Comparison of ENCODE assay signal across 1 cellular context in genomic region chr1:42927274-42927841, GRCh38.
TF ChIP-seq lines count a peak whose summit lies in the region.

No MANE protein-coding gene starts in this region.

TF ChIP-seq in HepG2, 621 proteins besides CTCF, POLR2A, EP300 and RAD21:
- peak; percentile 76 for TF ChIP-seq RBM22 (optimal IDR thresholded peaks at IDR 0.05; ENCODE audit: low read length)
- TF ChIP-seq POLR2AphosphoS5 (IDR thresholded peaks at IDR 0.05; ENCODE audit: low read depth, low read length) = 0 out of 2 replicates have a peak, but pooled peaks have one; percentile 9
- no peak for TF ChIP-seq AKAP8 (CRISPR knock-in tag; IDR thresholded peaks at IDR 0.05)
- TF ChIP-seq AFF4 (CRISPR knock-in tag; IDR thresholded peaks at IDR 0.05) = peak; percentile 17; the same call in 1 of the 2 replicates
- no peak for TF ChIP-seq ZNF446 (CRISPR knock-in tag; IDR thresholded peaks at IDR 0.05)
- no peak for TF ChIP-seq MAZ (IDR thresholded peaks at IDR 0.05; ENCODE audit: borderline replicate concordance, low read depth, low read length)
- no peak for TF ChIP-seq MAZ (CRISPR knock-in tag; IDR thresholded peaks at IDR 0.05; ENCODE audit: low read depth)
- TF ChIP-seq ZNF687 (CRISPR knock-in tag; IDR thresholded peaks at IDR 0.05) = 0 out of 2 replicates have a peak, but pooled peaks have one; percentile 4
- no peak for TF ChIP-seq JUND (CRISPR knock-in tag; IDR thresholded peaks at IDR 0.05)
